In the genomic region with DNA sequence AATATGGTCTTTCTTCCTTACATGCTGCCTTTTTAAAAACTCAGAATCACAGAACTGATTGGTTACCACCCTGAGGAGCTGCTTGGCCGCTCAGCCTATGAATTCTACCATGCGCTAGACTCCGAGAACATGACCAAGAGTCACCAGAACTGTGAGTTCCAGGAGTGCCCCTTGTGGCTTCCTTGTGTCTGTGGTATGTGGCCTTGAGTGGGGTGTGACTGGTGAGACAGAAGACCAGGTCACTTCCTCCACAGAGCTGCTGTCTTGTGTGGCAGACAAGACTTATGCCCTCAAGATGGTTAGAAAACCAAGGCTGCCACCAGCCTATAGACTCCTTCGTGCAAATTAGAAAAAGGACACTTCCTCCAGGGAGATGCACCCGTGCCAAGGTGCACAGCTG, we compare ENCODE assay signal across 1 cellular context.
TF ChIP-seq lines count a peak whose summit lies in the region.

No MANE protein-coding gene starts in this region.

TF ChIP-seq in SK-N-SH, 30 proteins besides CTCF, POLR2A, EP300 and RAD21 (continued from another document):
- TF ChIP-seq, protein P1, sequence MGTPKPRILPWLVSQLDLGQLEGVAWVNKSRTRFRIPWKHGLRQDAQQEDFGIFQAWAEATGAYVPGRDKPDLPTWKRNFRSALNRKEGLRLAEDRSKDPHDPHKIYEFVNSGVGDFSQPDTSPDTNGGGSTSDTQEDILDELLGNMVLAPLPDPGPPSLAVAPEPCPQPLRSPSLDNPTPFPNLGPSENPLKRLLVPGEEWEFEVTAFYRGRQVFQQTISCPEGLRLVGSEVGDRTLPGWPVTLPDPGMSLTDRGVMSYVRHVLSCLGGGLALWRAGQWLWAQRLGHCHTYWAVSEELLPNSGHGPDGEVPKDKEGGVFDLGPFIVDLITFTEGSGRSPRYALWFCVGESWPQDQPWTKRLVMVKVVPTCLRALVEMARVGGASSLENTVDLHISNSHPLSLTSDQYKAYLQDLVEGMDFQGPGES (IDR thresholded peaks at IDR 0.05; ENCODE audit: low read depth, low read length) = no peak
- TF ChIP-seq FOXM1 (IDR thresholded peaks at IDR 0.05; ENCODE audit: low read depth) = no peak
- no peak for TF ChIP-seq MXI1 (IDR thresholded peaks at IDR 0.05; ENCODE audit: low read depth, low read length)
- no peak for TF ChIP-seq GATA2 (CRISPR knock-in tag; IDR thresholded peaks at IDR 0.05)
- TF ChIP-seq ZBTB33 (IDR thresholded peaks at IDR 0.05; ENCODE audit: borderline replicate concordance, low read depth) = no peak
- no peak for TF ChIP-seq USF1 (IDR thresholded peaks at IDR 0.05; ENCODE audit: borderline replicate concordance, low read depth)
- no peak for TF ChIP-seq EZH2phosphoT487 (IDR thresholded peaks at IDR 0.05; ENCODE audit: borderline replicate concordance, low read depth)
TF ChIP-seq in SK-N-SH: peak in this region for 0.
